In the genomic region with DNA sequence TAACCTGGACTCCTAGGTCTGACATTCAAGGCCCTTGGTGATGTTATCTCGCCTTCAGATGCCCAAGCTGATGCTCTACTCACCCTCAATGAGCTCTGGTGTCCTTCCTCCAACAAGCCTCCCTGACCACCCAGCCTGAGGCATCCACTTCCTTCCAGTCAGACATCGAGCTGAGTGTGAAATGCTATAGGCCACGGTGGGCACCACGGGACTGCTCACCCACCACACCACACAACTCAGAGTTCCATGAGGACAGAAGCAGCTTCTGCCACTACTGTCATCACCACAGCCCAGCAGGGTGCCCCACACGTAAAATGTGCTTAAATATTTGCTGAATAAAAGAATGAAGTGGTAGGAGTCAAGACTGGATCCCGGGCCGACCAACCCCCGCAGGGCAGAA, we compare ENCODE assay signal across 1 cellular context.
TF ChIP-seq lines count a peak whose summit lies in the region.

No MANE protein-coding gene starts in this region.

TF ChIP-seq in SK-N-SH, 30 proteins besides CTCF, POLR2A, EP300 and RAD21:
- TF ChIP-seq ELF1 (IDR thresholded peaks at IDR 0.05) (no peak), REST (IDR thresholded peaks at IDR 0.05; ENCODE audit: low read depth, low read length) (no peak), FOXJ3 (CRISPR knock-in tag; IDR thresholded peaks at IDR 0.05) (no peak), MXI1 (IDR thresholded peaks at IDR 0.05; ENCODE audit: low read depth, low read length) (no peak), RCOR1 (IDR thresholded peaks at IDR 0.05; ENCODE audit: low read length) (no peak), SIN3A (IDR thresholded peaks at IDR 0.05; ENCODE audit: borderline replicate concordance, low read depth, low read length) (no peak), GABPA (IDR thresholded peaks at IDR 0.05; ENCODE audit: low read depth) (no peak), TEAD4 (IDR thresholded peaks at IDR 0.05; ENCODE audit: borderline replicate concordance, insufficient read depth) (no peak), SMC3 (IDR thresholded peaks at IDR 0.05; ENCODE audit: low read depth, low read length) (no peak)
